In genomic region chr1:156282479-156283222, GRCh38 we compare ENCODE assay signal across 8 cellular contexts. TPM values are rescaled to one million over a fixed set of nuclear protein-coding genes. Genes with fewer than 3 reads are reported as not detected.
A peak's percentile ranks its signal among the peaks of the same experiment; 100 is the strongest.
DNase-seq lines count a peak whose midpoint lies in the region; ATAC-seq and TF ChIP-seq lines count a peak whose summit lies in the region.

A gene with protein sequence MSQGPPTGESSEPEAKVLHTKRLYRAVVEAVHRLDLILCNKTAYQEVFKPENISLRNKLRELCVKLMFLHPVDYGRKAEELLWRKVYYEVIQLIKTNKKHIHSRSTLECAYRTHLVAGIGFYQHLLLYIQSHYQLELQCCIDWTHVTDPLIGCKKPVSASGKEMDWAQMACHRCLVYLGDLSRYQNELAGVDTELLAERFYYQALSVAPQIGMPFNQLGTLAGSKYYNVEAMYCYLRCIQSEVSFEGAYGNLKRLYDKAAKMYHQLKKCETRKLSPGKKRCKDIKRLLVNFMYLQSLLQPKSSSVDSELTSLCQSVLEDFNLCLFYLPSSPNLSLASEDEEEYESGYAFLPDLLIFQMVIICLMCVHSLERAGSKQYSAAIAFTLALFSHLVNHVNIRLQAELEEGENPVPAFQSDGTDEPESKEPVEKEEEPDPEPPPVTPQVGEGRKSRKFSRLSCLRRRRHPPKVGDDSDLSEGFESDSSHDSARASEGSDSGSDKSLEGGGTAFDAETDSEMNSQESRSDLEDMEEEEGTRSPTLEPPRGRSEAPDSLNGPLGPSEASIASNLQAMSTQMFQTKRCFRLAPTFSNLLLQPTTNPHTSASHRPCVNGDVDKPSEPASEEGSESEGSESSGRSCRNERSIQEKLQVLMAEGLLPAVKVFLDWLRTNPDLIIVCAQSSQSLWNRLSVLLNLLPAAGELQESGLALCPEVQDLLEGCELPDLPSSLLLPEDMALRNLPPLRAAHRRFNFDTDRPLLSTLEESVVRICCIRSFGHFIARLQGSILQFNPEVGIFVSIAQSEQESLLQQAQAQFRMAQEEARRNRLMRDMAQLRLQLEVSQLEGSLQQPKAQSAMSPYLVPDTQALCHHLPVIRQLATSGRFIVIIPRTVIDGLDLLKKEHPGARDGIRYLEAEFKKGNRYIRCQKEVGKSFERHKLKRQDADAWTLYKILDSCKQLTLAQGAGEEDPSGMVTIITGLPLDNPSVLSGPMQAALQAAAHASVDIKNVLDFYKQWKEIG (minus strand): TSS chr1:156282825. CDS start chr1:156282680, 145 bp downstream.

- peak; percentile 99 for DNase-seq in DMS114 treated with DMSO at 0.1 percent for 48 hours (lab: John Stamatoyannopoulos, UW; ENCODE audit: unreplicated experiment)
- peak; percentile 100 for DNase-seq in PC-3
- peak; percentile 92 for DNase-seq in activated T-cell treated with anti-CD3 and anti-CD28 coated beads for 48 hours (ENCODE audit: low read depth)
- peak; percentile 97 for DNase-seq in epithelial cell of prostate (ENCODE audit: low read depth, low spot score)
- peak; percentile 98 for DNase-seq in mucosa of gallbladder (ENCODE audit: low spot score)
- peak; percentile 81 to 88 for DNase-seq in stimulated activated CD8-positive, alpha-beta memory T cell treated with anti-CD3 and anti-CD28 coated beads, Interleukin-4, amount 100 ng/mL, for 4 hours (ENCODE audit: low read depth in 2 of 2, low spot score in 1 of 2)

- peaks cover 73% of the 10 kb centered on the region for H3K79me2 ChIP-seq in PC-3 (ENCODE audit: low read length)

- TF ChIP-seq EP300 in Ishikawa (IDR thresholded peaks at IDR 0.05; ENCODE audit: borderline replicate concordance), result peak; percentile 50; the same call in 1 of the 2 replicates

- H3K4me2 ChIP-seq in PC-3 (ENCODE audit: low read length), result peak within 1 kb of the TSS; percentile 95

- H3K27me3 ChIP-seq in PC-3 (ENCODE audit: low read length), result no peaks in the 10 kb centered on the region

- POLR2A ChIA-PET in PC-3 (lab: Charles Lee; ENCODE audit: unreplicated experiment), result interaction anchor here (0.5 to 0.7 kb wide), 7 partner anchors 12 to 445 kb away, joined by 3 to 7 read pairs (median 3); partner anchors contain the start of gene GLMP

- peaks cover 32% of the 10 kb centered on the region for H3K4me1 ChIP-seq in PC-3 (ENCODE audit: insufficient read depth, low read length)

- no peaks in the 10 kb centered on the region for H3K9me2 ChIP-seq in PC-3 (replicated peaks; ENCODE audit: low read length)

- no peaks in the 10 kb centered on the region for H3K9me3 ChIP-seq in PC-3 (ENCODE audit: low read length)

- peak within 1 kb of the TSS; percentile 98 for H3K9ac ChIP-seq in PC-3 (ENCODE audit: low read length)

- peak within 1 kb of the TSS; percentile 86 for H3K4me3 ChIP-seq in PC-3 (ENCODE audit: low read length)

- peak; percentile 75 for ATAC-seq in GM21576 (IDR thresholded peaks at IDR 0.05; ENCODE audit: unreplicated experiment)
- ATAC-seq in PC-3, result peak; percentile 91

- no peak for TF ChIP-seq RAD21 in Ishikawa (IDR thresholded peaks at IDR 0.05; ENCODE audit: low read depth)

- intact Hi-C loops in PC-3 (cut with micrococcal nuclease), result loop anchor here (1.0 kb wide), 1 partner anchor 19 kb away; no protein-coding TSS in a partner anchor

- peaks cover 36% of the 10 kb centered on the region for H4K20me1 ChIP-seq in PC-3 (ENCODE audit: low read length)

- H3K27ac ChIP-seq in PC-3 (ENCODE audit: low read length), result peak within 1 kb of the TSS; percentile 76
- peak within 1 kb of the TSS; percentile 87 for H3K27ac ChIP-seq in epithelial cell of prostate

- no peaks in the 10 kb centered on the region for H3F3A ChIP-seq in PC-3 (ENCODE audit: low read length, unreplicated experiment)

- peak within 1 kb of the TSS; percentile 89 for H2AFZ ChIP-seq in PC-3 (ENCODE audit: low read length)

- H3K36me3 ChIP-seq in PC-3 (ENCODE audit: low read depth, low read length), result peaks cover 24% of the 10 kb centered on the region

- BruUV-seq in PC-3 (replicated peaks; lab: Mats Ljungman, UMichigan), result no TSS peak

- CTCF ChIA-PET in PC-3 (lab: Charles Lee), result interaction anchor here (0.6 to 0.7 kb wide), 2 partner anchors 18 to 37 kb away, joined by 3 to 4 read pairs; no protein-coding TSS in a partner anchor

- TF ChIP-seq CTCF in PC-3 (conservative IDR thresholded peaks at IDR 0.05; ENCODE audit: low read depth, low read length), result no peak

TF ChIP-seq in Ishikawa, 13 proteins besides CTCF, POLR2A, EP300 and RAD21:
- TF ChIP-seq CREB1 (IDR thresholded peaks at IDR 0.05; ENCODE audit: low read depth) (no peak), ZBTB7A (IDR thresholded peaks at IDR 0.05; ENCODE audit: low read depth) (no peak), YY1 (IDR thresholded peaks at IDR 0.05; ENCODE audit: low read depth) (peak; percentile 97), NFIC (IDR thresholded peaks at IDR 0.05) (no peak), TCF12 (IDR thresholded peaks at IDR 0.05; ENCODE audit: low read depth) (peak; percentile 83), TEAD4 (IDR thresholded peaks at IDR 0.05) (0 out of 2 replicates have a peak, but pooled peaks have one; percentile 24), EGR1 (IDR thresholded peaks at IDR 0.05) (peak; percentile 55; the same call in 1 of the 2 replicates), CEBPB (IDR thresholded peaks at IDR 0.05) (no peak), REST (IDR thresholded peaks at IDR 0.05; ENCODE audit: low read depth) (no peak), TAF1 (IDR thresholded peaks at IDR 0.05; ENCODE audit: low read depth) (peak; percentile 93), FOXM1 (IDR thresholded peaks at IDR 0.05; ENCODE audit: borderline replicate concordance, low read depth) (no peak)
- TF ChIP-seq, protein P1, sequence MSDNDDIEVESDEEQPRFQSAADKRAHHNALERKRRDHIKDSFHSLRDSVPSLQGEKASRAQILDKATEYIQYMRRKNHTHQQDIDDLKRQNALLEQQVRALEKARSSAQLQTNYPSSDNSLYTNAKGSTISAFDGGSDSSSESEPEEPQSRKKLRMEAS (IDR thresholded peaks at IDR 0.05), result peak; percentile 87
- TF ChIP-seq, protein P2, sequence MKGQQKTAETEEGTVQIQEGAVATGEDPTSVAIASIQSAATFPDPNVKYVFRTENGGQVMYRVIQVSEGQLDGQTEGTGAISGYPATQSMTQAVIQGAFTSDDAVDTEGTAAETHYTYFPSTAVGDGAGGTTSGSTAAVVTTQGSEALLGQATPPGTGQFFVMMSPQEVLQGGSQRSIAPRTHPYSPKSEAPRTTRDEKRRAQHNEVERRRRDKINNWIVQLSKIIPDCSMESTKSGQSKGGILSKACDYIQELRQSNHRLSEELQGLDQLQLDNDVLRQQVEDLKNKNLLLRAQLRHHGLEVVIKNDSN (IDR thresholded peaks at IDR 0.05), result 0 out of 2 replicates have a peak, but pooled peaks have one; percentile 7

RNA-seq across cellular contexts. Expression of the gene that starts here (rescaled TPM):
- total RNA-seq in PC-3 (2014; rRNA removed), result 126 and 130 TPM in 2 replicates
- 107 TPM for total RNA-seq in mucosa of gallbladder

Comparison
In these comparisons a context has a peak if more than half of its experiments do, and no peak if none do; other contexts are left out.
1. Peak in every context shown above with its lines: DNase-seq, ATAC-seq, H3K4me3 ChIP-seq and H3K27ac ChIP-seq.